Comparison of ENCODE assay signal across 3 cellular contexts in genomic region chr18:23282437-23282781, GRCh38.
TF ChIP-seq lines count a peak whose summit lies in the region.

No MANE protein-coding gene starts in this region.

TF ChIP-seq in SK-N-SH, 30 proteins besides CTCF, POLR2A, EP300 and RAD21 (continued from another document):
- no peak for TF ChIP-seq TCF12 (IDR thresholded peaks at IDR 0.05)
- TF ChIP-seq GABPA (IDR thresholded peaks at IDR 0.05; ENCODE audit: low read depth), result no peak
- no peak for TF ChIP-seq JUND (IDR thresholded peaks at IDR 0.05)
- no peak for TF ChIP-seq ELF1 (IDR thresholded peaks at IDR 0.05)
- no peak for TF ChIP-seq USF1 (IDR thresholded peaks at IDR 0.05; ENCODE audit: borderline replicate concordance, low read depth)
- no peak for TF ChIP-seq RFX5 (IDR thresholded peaks at IDR 0.05; ENCODE audit: low read length)
- no peak for TF ChIP-seq YY1 (IDR thresholded peaks at IDR 0.05; ENCODE audit: low read depth)

TF ChIP-seq in SK-N-SH treated with all-trans-retinoic acid at 6 μM for 48 hours, 23 proteins besides CTCF, POLR2A, EP300 and RAD21:
- no peak for TF ChIP-seq TSHZ2 (CRISPR knock-in tag; IDR thresholded peaks at IDR 0.05)
- TF ChIP-seq CREB5 (CRISPR knock-in tag; IDR thresholded peaks at IDR 0.05; ENCODE audit: low read depth), result no peak
- TF ChIP-seq ISL1 (CRISPR knock-in tag; IDR thresholded peaks at IDR 0.05), result no peak
- no peak for TF ChIP-seq ZFP3 (CRISPR knock-in tag; IDR thresholded peaks at IDR 0.05)
- TF ChIP-seq RARB (CRISPR knock-in tag; IDR thresholded peaks at IDR 0.05), result no peak
- no peak for TF ChIP-seq ESRRG (CRISPR knock-in tag; IDR thresholded peaks at IDR 0.05)
- no peak for TF ChIP-seq GLIS3 (CRISPR knock-in tag; IDR thresholded peaks at IDR 0.05)
- TF ChIP-seq CSRNP3 (CRISPR knock-in tag; IDR thresholded peaks at IDR 0.05), result no peak
- no peak for TF ChIP-seq PPARA (CRISPR knock-in tag; IDR thresholded peaks at IDR 0.05; ENCODE audit: borderline replicate concordance)
- no peak for TF ChIP-seq ZNF70 (CRISPR knock-in tag; IDR thresholded peaks at IDR 0.05)
- TF ChIP-seq SNAI2 (CRISPR knock-in tag; IDR thresholded peaks at IDR 0.05), result no peak
- no peak for TF ChIP-seq ZFP30 (CRISPR knock-in tag; IDR thresholded peaks at IDR 0.05)
- no peak for TF ChIP-seq TCF4 (CRISPR knock-in tag; IDR thresholded peaks at IDR 0.05; ENCODE audit: borderline replicate concordance)
- no peak for TF ChIP-seq OSR1 (CRISPR knock-in tag; IDR thresholded peaks at IDR 0.05)
- no peak for TF ChIP-seq POU6F1 (CRISPR knock-in tag; IDR thresholded peaks at IDR 0.05; ENCODE audit: borderline replicate concordance, low read depth)
- no peak for TF ChIP-seq TOX (CRISPR knock-in tag; IDR thresholded peaks at IDR 0.05; ENCODE audit: borderline replicate concordance)

TF ChIP-seq in WTC11, 78 proteins besides CTCF, POLR2A, EP300 and RAD21 (continued from another document):
- TF ChIP-seq NR1H2 (CRISPR knock-in tag; IDR thresholded peaks at IDR 0.05) (no peak), ZNF263 (CRISPR knock-in tag; IDR thresholded peaks at IDR 0.05; ENCODE audit: low read depth) (no peak), NR2C2 (CRISPR knock-in tag; IDR thresholded peaks at IDR 0.05) (no peak), ZNF423 (CRISPR knock-in tag; IDR thresholded peaks at IDR 0.05) (no peak), JAZF1 (CRISPR knock-in tag; IDR thresholded peaks at IDR 0.05) (no peak), TP53 (CRISPR knock-in tag; IDR thresholded peaks at IDR 0.05) (no peak)
